8 cellular contexts compared by ENCODE assay signal in the genomic region with DNA sequence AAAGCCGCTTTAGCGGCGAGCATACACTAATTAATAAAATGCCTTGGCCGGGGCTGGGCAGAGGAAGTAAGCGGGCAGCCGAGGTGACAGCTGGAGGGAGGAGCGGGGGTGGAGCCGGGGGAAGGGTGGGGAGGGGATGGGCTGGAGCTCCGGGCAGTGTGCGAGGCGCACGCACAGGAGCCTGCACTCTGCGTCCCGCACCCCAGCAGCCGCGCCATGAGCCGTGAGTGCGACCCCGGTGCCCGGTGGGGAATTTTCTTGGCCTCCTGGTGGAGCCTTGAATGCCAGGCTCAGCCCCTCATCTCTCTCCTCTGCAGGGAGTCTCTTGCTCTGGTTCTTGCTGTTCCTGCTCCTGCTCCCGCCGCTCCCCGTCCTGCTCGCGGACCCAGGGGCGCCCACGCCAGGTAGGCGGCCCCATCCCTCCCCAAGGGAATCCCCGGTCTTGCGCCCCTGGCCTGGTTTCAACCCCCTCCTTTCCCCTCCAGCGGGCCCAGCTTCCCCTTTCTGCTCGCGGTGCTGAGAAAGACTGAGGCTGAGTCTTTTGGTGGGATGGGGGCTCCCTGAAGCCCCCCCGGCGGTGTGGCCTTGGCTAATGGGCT. TPM values are rescaled to one million over a fixed set of nuclear protein-coding genes. Genes with fewer than 3 reads are reported as not detected.
DNase-seq lines count a peak whose midpoint lies in the region; ATAC-seq and TF ChIP-seq lines count a peak whose summit lies in the region.

A gene (plus strand): TSS at position 156 of the 599 bp plus-strand sequence. CDS start 61 bp downstream, at position 217.

- H3K4me2 ChIP-seq in SK-N-SH, result peak within 1 kb of the TSS; percentile 30; the same call in 1 of the 2 replicates

- CTCF ChIA-PET in SK-N-SH (lab: Yijun Ruan, JAX), result interaction anchor here (1.9 to 2.1 kb wide), 2 partner anchors 8 to 248 kb away, joined by 5 read pairs; no protein-coding TSS in a partner anchor

- no peaks in the 10 kb centered on the region for H3K9me3 Mint-ChIP-seq in natural killer cell

- TF ChIP-seq EP300 in SK-N-SH (IDR thresholded peaks at IDR 0.05; ENCODE audit: borderline replicate concordance in 1 of 2, low read depth in 1 of 2, low read length in 1 of 2), result no peak

- H3K4me3 ChIP-seq in SK-N-SH (ENCODE audit: low read depth in 2 of 2, low read length in 1 of 2), result peak within 1 kb of the TSS in 1 of 2 experiments; percentile 37; a peak in 2 of 4 replicates

- H3F3A ChIP-seq in SK-N-SH (replicated peaks; ENCODE audit: insufficient read depth), result no peaks in the 10 kb centered on the region

- H3K36me3 ChIP-seq in SK-N-SH (replicated peaks in 1 of 2; ENCODE audit: control insufficient read depth in 1 of 2, insufficient read depth in 2 of 2, low read length in 1 of 2), result no peaks in the 10 kb centered on the region

- peak within 1 kb of the TSS; percentile 87 for H3K4me3 Mint-ChIP-seq in natural killer cell

- H3K79me2 ChIP-seq in SK-N-SH (ENCODE audit: insufficient read depth), result no peaks in the 10 kb centered on the region

- peaks cover 0 to 18% of the 10 kb centered on the region in 2 experiments; a peak in 2 of 4 replicates for H3K4me1 ChIP-seq in SK-N-SH (ENCODE audit: control insufficient read depth in 1 of 2, insufficient read depth in 2 of 2, low read depth in 1 of 2, low read length in 1 of 2)

- no peaks in the 10 kb centered on the region for H3K9me3 ChIP-seq in SK-N-SH

- intact Hi-C loops in natural killer cell (cut with micrococcal nuclease), result no loop called here

- H3K27ac ChIP-seq in SK-N-SH (ENCODE audit: low read depth in 2 of 2, low read length in 1 of 2), result no peak within 1 kb of the TSS

- no peak within 1 kb of the TSS for H3K9ac ChIP-seq in SK-N-SH

- H2AFZ ChIP-seq in SK-N-SH (ENCODE audit: low read depth), result no peak within 1 kb of the TSS

- H3K27me3 Mint-ChIP-seq in natural killer cell (ENCODE audit: low read depth in 2 of 2), result peaks cover 9 to 15% of the 10 kb centered on the region in 2 donors

- no peaks in the 10 kb centered on the region for H4K20me1 ChIP-seq in SK-N-SH (ENCODE audit: insufficient read depth)

- peak within 1 kb of the TSS; percentile 36 to 62 for H3K27ac Mint-ChIP-seq in natural killer cell

- no peak for TF ChIP-seq CTCF in SK-N-SH (IDR thresholded peaks at IDR 0.05)
- TF ChIP-seq CTCF in natural killer cell (IDR thresholded peaks at IDR 0.05), result no peak

- H3K9me2 ChIP-seq in SK-N-SH, result no peaks in the 10 kb centered on the region

- peak; percentile 76 for ATAC-seq in GM18511 (IDR thresholded peaks at IDR 0.05; ENCODE audit: unreplicated experiment)
- ATAC-seq in HG03159 (IDR thresholded peaks at IDR 0.05; ENCODE audit: unreplicated experiment), result peak; percentile 46
- peak; percentile 68 for ATAC-seq in esophagus mucosa
- ATAC-seq in natural killer cell, result peak; percentile 82 to 90 (median 88)

- 44% methylated on average over 25 of the region's 35 CpGs for WGBS in SK-N-SH (ENCODE audit: low lambda C conversion rate)

- no peaks in the 10 kb centered on the region for H3K36me3 Mint-ChIP-seq in natural killer cell

- peaks cover 16 to 17% of the 10 kb centered on the region in 2 donors for H3K4me1 Mint-ChIP-seq in natural killer cell

- DNase-seq in AG20443 (ENCODE audit: low spot score) (peak; percentile 80), SK-N-SH (peak; percentile 79), natural killer cell (peak; percentile 27), DMS79 (lab: John Stamatoyannopoulos, UW) (no peak)
- no peak for DNase-seq in NK-92 treated with Interleukin-12 subunit alpha and Interleukin-12 subunit beta, amount 100 ng/mL, for 24 hours (lab: John Stamatoyannopoulos, UW)

- TF ChIP-seq RAD21 in SK-N-SH (IDR thresholded peaks at IDR 0.05; ENCODE audit: low read length), result no peak

- no peaks in the 10 kb centered on the region for H3K27me3 ChIP-seq in SK-N-SH (ENCODE audit: insufficient read depth)

- POLR2A ChIA-PET in SK-N-SH (lab: Yijun Ruan, JAX), result no interaction called here

TF ChIP-seq in SK-N-SH, 30 proteins besides CTCF, POLR2A, EP300 and RAD21 (continues in another document):
- TF ChIP-seq, protein P1, sequence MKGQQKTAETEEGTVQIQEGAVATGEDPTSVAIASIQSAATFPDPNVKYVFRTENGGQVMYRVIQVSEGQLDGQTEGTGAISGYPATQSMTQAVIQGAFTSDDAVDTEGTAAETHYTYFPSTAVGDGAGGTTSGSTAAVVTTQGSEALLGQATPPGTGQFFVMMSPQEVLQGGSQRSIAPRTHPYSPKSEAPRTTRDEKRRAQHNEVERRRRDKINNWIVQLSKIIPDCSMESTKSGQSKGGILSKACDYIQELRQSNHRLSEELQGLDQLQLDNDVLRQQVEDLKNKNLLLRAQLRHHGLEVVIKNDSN (IDR thresholded peaks at IDR 0.05; ENCODE audit: borderline replicate concordance, low read depth), result no peak
- TF ChIP-seq SMC3 (IDR thresholded peaks at IDR 0.05; ENCODE audit: low read depth, low read length) (no peak), MEF2A (IDR thresholded peaks at IDR 0.05; ENCODE audit: borderline replicate concordance, low read depth) (no peak), YY1 (IDR thresholded peaks at IDR 0.05; ENCODE audit: low read depth) (no peak), NFIC (IDR thresholded peaks at IDR 0.05; ENCODE audit: borderline replicate concordance) (no peak)
- TF ChIP-seq, protein P2, sequence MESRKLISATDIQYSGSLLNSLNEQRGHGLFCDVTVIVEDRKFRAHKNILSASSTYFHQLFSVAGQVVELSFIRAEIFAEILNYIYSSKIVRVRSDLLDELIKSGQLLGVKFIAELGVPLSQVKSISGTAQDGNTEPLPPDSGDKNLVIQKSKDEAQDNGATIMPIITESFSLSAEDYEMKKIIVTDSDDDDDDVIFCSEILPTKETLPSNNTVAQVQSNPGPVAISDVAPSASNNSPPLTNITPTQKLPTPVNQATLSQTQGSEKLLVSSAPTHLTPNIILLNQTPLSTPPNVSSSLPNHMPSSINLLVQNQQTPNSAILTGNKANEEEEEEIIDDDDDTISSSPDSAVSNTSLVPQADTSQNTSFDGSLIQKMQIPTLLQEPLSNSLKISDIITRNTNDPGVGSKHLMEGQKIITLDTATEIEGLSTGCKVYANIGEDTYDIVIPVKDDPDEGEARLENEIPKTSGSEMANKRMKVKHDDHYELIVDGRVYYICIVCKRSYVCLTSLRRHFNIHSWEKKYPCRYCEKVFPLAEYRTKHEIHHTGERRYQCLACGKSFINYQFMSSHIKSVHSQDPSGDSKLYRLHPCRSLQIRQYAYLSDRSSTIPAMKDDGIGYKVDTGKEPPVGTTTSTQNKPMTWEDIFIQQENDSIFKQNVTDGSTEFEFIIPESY (IDR thresholded peaks at IDR 0.05; ENCODE audit: borderline replicate concordance, low read depth), result no peak
- TF ChIP-seq, protein P3, sequence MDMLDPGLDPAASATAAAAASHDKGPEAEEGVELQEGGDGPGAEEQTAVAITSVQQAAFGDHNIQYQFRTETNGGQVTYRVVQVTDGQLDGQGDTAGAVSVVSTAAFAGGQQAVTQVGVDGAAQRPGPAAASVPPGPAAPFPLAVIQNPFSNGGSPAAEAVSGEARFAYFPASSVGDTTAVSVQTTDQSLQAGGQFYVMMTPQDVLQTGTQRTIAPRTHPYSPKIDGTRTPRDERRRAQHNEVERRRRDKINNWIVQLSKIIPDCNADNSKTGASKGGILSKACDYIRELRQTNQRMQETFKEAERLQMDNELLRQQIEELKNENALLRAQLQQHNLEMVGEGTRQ (IDR thresholded peaks at IDR 0.05; ENCODE audit: borderline replicate concordance, low read depth, low read length), result no peak
- TF ChIP-seq, protein P4, sequence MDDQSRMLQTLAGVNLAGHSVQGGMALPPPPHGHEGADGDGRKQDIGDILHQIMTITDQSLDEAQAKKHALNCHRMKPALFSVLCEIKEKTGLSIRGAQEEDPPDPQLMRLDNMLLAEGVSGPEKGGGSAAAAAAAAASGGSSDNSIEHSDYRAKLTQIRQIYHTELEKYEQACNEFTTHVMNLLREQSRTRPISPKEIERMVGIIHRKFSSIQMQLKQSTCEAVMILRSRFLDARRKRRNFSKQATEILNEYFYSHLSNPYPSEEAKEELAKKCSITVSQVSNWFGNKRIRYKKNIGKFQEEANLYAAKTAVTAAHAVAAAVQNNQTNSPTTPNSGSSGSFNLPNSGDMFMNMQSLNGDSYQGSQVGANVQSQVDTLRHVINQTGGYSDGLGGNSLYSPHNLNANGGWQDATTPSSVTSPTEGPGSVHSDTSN (IDR thresholded peaks at IDR 0.05), result no peak
- TF ChIP-seq, protein P5, sequence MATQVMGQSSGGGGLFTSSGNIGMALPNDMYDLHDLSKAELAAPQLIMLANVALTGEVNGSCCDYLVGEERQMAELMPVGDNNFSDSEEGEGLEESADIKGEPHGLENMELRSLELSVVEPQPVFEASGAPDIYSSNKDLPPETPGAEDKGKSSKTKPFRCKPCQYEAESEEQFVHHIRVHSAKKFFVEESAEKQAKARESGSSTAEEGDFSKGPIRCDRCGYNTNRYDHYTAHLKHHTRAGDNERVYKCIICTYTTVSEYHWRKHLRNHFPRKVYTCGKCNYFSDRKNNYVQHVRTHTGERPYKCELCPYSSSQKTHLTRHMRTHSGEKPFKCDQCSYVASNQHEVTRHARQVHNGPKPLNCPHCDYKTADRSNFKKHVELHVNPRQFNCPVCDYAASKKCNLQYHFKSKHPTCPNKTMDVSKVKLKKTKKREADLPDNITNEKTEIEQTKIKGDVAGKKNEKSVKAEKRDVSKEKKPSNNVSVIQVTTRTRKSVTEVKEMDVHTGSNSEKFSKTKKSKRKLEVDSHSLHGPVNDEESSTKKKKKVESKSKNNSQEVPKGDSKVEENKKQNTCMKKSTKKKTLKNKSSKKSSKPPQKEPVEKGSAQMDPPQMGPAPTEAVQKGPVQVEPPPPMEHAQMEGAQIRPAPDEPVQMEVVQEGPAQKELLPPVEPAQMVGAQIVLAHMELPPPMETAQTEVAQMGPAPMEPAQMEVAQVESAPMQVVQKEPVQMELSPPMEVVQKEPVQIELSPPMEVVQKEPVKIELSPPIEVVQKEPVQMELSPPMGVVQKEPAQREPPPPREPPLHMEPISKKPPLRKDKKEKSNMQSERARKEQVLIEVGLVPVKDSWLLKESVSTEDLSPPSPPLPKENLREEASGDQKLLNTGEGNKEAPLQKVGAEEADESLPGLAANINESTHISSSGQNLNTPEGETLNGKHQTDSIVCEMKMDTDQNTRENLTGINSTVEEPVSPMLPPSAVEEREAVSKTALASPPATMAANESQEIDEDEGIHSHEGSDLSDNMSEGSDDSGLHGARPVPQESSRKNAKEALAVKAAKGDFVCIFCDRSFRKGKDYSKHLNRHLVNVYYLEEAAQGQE (IDR thresholded peaks at IDR 0.05; ENCODE audit: low read depth, low read length), result no peak

RNA-seq across cellular contexts. Expression of the gene that starts here (rescaled TPM):
- 4.0 and 5.4 TPM in 2 replicates for polyA plus RNA-seq in SK-N-SH (2012; rRNA removed)
- polyA plus RNA-seq in SK-N-SH (2012; cell fraction: cytosol; rRNA removed), result 3.2 and 4.4 TPM in 2 replicates
- polyA plus RNA-seq in SK-N-SH (2012; cell fraction: nucleus; rRNA removed), result 4.9 and 5.0 TPM in 2 replicates
- total RNA-seq in esophagus mucosa (29.9 TPM), natural killer cell (10 to 100 TPM in 1 of 3 donors, 1 to 10 TPM in 2; 2.1 to 11.3 (median 9.2) TPM)

Comparison
In these comparisons a context has a peak if more than half of its experiments do, and no peak if none do; other contexts are left out.
1. DNase-seq: peak in AG20443 (single experiment), SK-N-SH (single experiment) and natural killer cell (single experiment); none in DMS79 (single experiment) and NK-92 treated with Interleukin-12 subunit alpha and Interleukin-12 subunit beta, amount 100 ng/mL, for 24 hours (single experiment).
2. Peak in every context shown above with its lines, with median percentiles within 50 percentile points of each other: ATAC-seq.